ENCODE assay signal across 9 cellular contexts in the genomic region with DNA sequence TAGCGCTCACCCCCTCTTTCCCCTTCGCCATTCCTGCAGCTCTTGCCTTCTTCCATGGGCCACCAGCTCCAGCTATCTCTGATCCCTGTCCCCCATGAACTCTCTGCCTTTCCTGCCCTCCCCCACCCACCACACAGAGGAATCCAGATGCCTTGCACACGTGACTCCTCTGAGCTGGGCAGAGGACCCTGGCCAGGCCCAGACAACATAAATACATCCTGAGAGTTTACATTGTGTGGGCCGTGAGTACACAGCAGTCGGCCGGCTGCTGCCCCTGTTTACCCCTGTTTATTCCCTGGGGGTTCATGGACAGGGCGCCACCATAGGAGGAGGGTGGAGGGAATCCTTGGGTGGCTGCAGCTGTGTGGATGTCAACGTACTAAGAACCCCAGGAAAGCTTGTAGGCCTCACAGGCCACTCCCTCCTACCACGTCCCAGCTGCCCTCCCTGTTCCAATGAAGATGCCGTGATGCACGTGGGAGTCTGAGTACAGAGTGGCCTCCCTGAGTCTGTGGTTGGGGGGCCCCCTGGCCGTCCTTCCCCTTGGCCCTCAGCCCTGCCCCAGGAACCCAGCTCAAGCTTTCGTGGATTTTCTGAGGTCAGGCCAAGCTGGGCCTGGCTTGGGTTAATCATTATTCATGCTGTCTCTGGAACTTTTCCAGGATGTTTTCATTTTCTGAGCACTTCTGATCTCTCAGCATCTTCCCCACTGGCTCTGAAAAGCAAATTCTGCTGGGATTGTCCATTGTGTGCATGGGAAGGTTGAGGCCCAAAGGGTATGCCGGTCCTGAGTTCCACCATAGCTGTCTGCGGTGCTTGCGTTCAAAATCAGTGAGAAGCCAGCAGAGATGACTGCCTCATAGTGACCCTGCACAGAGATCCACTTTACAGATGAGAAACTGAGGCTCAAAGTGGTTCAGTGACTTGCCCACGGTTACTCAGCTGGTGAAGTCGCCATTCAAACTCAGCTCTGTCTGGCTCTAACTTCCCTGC.
DNase-seq lines count a peak whose midpoint lies in the region; ATAC-seq lines count a peak whose summit lies in the region.
"Had no signal": no experiment of that assay in that cellular context is flagged by ENCODE, and none has a peak within 500 bp of the region (broad histone marks: within the 10 kb centered on the region; RNA-seq: fewer than 3 reads in every experiment).

No MANE protein-coding gene starts in this region.

- H3K36me3 Mint-ChIP-seq in activated T-cell treated with anti-CD3 and anti-CD28 coated beads, Interleukin-2, amount 50 U/mL, for 24 hours (ENCODE audit: low read depth) = no peaks in the 10 kb centered on the region

- no peaks in the 10 kb centered on the region for H3K9me3 ChIP-seq in BLaER1 treated with 17β-estradiol and CSF1 and Interleukin-3, amounts not matched to agents 10 nM and 100 nM (replicated peaks in 1 of 11)
- H3K9me3 ChIP-seq in duodenal mucosa (ENCODE audit: control insufficient read depth in 1 of 2, low read length in 2 of 2) = no peaks in the 10 kb centered on the region

- H3K4me1 Mint-ChIP-seq in activated T-cell treated with anti-CD3 and anti-CD28 coated beads, Interleukin-2, amount 50 U/mL, for 24 hours (ENCODE audit: low read depth) = no peaks in the 10 kb centered on the region

- DNase-seq in M059J (ENCODE audit: low read depth) (peak; percentile 61), myocyte (ENCODE audit: low read depth) (peak; percentile 88), SKM-1 treated with dmso at 0.1 percent for 144 hours (lab: John Stamatoyannopoulos, UW; ENCODE audit: unreplicated experiment) (no peak), T1000 (lab: John Stamatoyannopoulos, UW) (no peak)
- no peak for DNase-seq in activated T-cell treated with anti-CD3 and anti-CD28 coated beads, Interleukin-2, amount 50 U/mL, for 24 hours
- DNase-seq: activated naive CD4-positive, alpha-beta T cell treated with anti-CD3 and anti-CD28 coated beads for 36 hours had no signal

- H4K20me1 ChIP-seq in BLaER1 treated with 17β-estradiol and CSF1 and Interleukin-3, amounts not matched to agents 10 nM and 100 nM = no peaks in the 10 kb centered on the region

- H3K36me3 ChIP-seq in BLaER1 treated with 17β-estradiol and CSF1 and Interleukin-3, amounts not matched to agents 10 nM and 100 nM = no peaks in the 10 kb centered on the region
- H3K36me3 ChIP-seq in duodenal mucosa (ENCODE audit: control insufficient read depth in 1 of 2, insufficient read depth in 2 of 2, low read length in 2 of 2) = no peaks in the 10 kb centered on the region

- no peak overlapping the region for H3K4me3 ChIP-seq in BLaER1 treated with 17β-estradiol and CSF1 and Interleukin-3, amounts not matched to agents 10 nM and 100 nM
- H3K4me3 ChIP-seq in duodenal mucosa (ENCODE audit: low read depth in 1 of 2, low read length in 2 of 2) = no peak overlapping the region

- no peak overlapping the region for H3K4me3 Mint-ChIP-seq in activated T-cell treated with anti-CD3 and anti-CD28 coated beads, Interleukin-2, amount 50 U/mL, for 24 hours
- H3K4me3 Mint-ChIP-seq: activated naive CD4-positive, alpha-beta T cell treated with anti-CD3 and anti-CD28 coated beads for 36 hours had no signal

- no peak for ATAC-seq in GM21576 (IDR thresholded peaks at IDR 0.05; ENCODE audit: unreplicated experiment)

- peak overlapping the region in 1 of 11 experiments; percentile 40; a peak in 1 of 22 replicates for H3K9ac ChIP-seq in BLaER1 treated with 17β-estradiol and CSF1 and Interleukin-3, amounts not matched to agents 10 nM and 100 nM
- peak overlapping the region; percentile 12 to 15 for H3K9ac ChIP-seq in duodenal mucosa (ENCODE audit: low read depth in 1 of 2, low read length in 2 of 2)

- H3K4me2 ChIP-seq in BLaER1 treated with 17β-estradiol and CSF1 and Interleukin-3, amounts not matched to agents 10 nM and 100 nM = peak overlapping the region; percentile 14 to 57 (median 40); a peak in 19 of 22 replicates

- no peaks in the 10 kb centered on the region for H3K9me3 Mint-ChIP-seq in activated T-cell treated with anti-CD3 and anti-CD28 coated beads, Interleukin-2, amount 50 U/mL, for 24 hours
- H3K9me3 Mint-ChIP-seq: activated naive CD4-positive, alpha-beta T cell treated with anti-CD3 and anti-CD28 coated beads for 36 hours had no signal

- H3K27me3 Mint-ChIP-seq in activated T-cell treated with anti-CD3 and anti-CD28 coated beads, Interleukin-2, amount 50 U/mL, for 24 hours = peaks cover 3% of the 10 kb centered on the region

- H3K27me3 ChIP-seq in BLaER1 treated with 17β-estradiol and CSF1 and Interleukin-3, amounts not matched to agents 10 nM and 100 nM = no peaks in the 10 kb centered on the region
- H3K27me3 ChIP-seq in duodenal mucosa (ENCODE audit: control insufficient read depth in 1 of 2, insufficient read depth in 2 of 2, low read length in 2 of 2) = no peaks in the 10 kb centered on the region

- H3K27ac ChIP-seq in BLaER1 treated with 17β-estradiol and CSF1 and Interleukin-3, amounts not matched to agents 10 nM and 100 nM = peak overlapping the region in 2 of 11 experiments; percentile 13 to 25; a peak in 2 of 22 replicates
- peak overlapping the region; percentile 58 for H3K27ac ChIP-seq in duodenal mucosa (ENCODE audit: low read depth, low read length)

- no peak overlapping the region for H3K27ac Mint-ChIP-seq in activated T-cell treated with anti-CD3 and anti-CD28 coated beads, Interleukin-2, amount 50 U/mL, for 24 hours
- H3K27ac Mint-ChIP-seq: activated naive CD4-positive, alpha-beta T cell treated with anti-CD3 and anti-CD28 coated beads for 36 hours had no signal

- peaks cover 12 to 50% (median 35%) of the 10 kb centered on the region in 10 experiments for H3K4me1 ChIP-seq in BLaER1 treated with 17β-estradiol and CSF1 and Interleukin-3, amounts not matched to agents 10 nM and 100 nM
- peaks cover 16 to 21% of the 10 kb centered on the region in 2 donors for H3K4me1 ChIP-seq in duodenal mucosa (ENCODE audit: control insufficient read depth in 1 of 2, insufficient read depth in 2 of 2, low read length in 2 of 2)

Comparison
In these comparisons a context has a peak if more than half of its experiments do, and no peak if none do; other contexts are left out.
1. DNase-seq: peak in M059J (single experiment) and myocyte (single experiment); none in SKM-1 treated with dmso at 0.1 percent for 144 hours (single experiment), T1000 (single experiment) and activated T-cell treated with anti-CD3 and anti-CD28 coated beads, Interleukin-2, amount 50 U/mL, for 24 hours (single experiment).